ENCODE assay signal across 14 cellular contexts in genomic region chr17:78307887-78308633, GRCh38. TPM values are rescaled to one million over a fixed set of nuclear protein-coding genes. Genes with fewer than 3 reads are reported as not detected.
A peak's percentile ranks its signal among the peaks of the same experiment; 100 is the strongest.
DNase-seq lines count a peak whose midpoint lies in the region; ATAC-seq, FAIRE-seq and TF ChIP-seq lines count a peak whose summit lies in the region.
"Had no signal": no experiment of that assay in that cellular context is flagged by ENCODE, and none has a peak within 500 bp of the region (broad histone marks: within the 10 kb centered on the region; RNA-seq: fewer than 3 reads in every experiment).

No MANE protein-coding gene starts in this region.

- H3K9ac ChIP-seq in PC-3 (ENCODE audit: low read length) = no peak overlapping the region

- H3K36me3 ChIP-seq in HEK293 (ENCODE audit: control insufficient read depth in 2 of 2, insufficient read depth in 1 of 2, low read length in 2 of 2) (no peaks in the 10 kb centered on the region), PC-3 (ENCODE audit: low read depth, low read length) (no peaks in the 10 kb centered on the region), hepatocyte (replicated peaks; ENCODE audit: insufficient read depth, low read depth) (no peaks in the 10 kb centered on the region), pancreas (no peaks in the 10 kb centered on the region)

- H3F3A ChIP-seq in PC-3 (ENCODE audit: low read length, unreplicated experiment) = no peaks in the 10 kb centered on the region

- ATAC-seq in PC-3 (peak; percentile 46), pancreas (peak; percentile 86 to 97 (median 94)), HG02970 (IDR thresholded peaks at IDR 0.05; ENCODE audit: low FRiP score, unreplicated experiment) (no peak)
- ATAC-seq: activated naive CD4-positive, alpha-beta T cell treated with anti-CD3 and anti-CD28 coated beads, Interleukin-2, amount 50 U/mL, for 72 hours had no signal

- H2AFZ ChIP-seq in PC-3 (ENCODE audit: low read length) = no peak overlapping the region
- no peak overlapping the region for H2AFZ ChIP-seq in hepatocyte

- no peaks in the 10 kb centered on the region for H3K4me1 ChIP-seq in HEK293 (ENCODE audit: control insufficient read depth, insufficient read depth, low read length)
- H3K4me1 ChIP-seq in PC-3 (ENCODE audit: insufficient read depth, low read length) = peaks cover 9% of the 10 kb centered on the region
- no peaks in the 10 kb centered on the region for H3K4me1 ChIP-seq in hepatocyte (ENCODE audit: insufficient read depth)
- H3K4me1 ChIP-seq in pancreas = no peaks in the 10 kb centered on the region

- intact Hi-C loops in PC-3 (cut with micrococcal nuclease) (no loop called here), pancreas (cut with DNase I) (no loop called here)

- H4K20me1 ChIP-seq in PC-3 (ENCODE audit: low read length) (no peaks in the 10 kb centered on the region), hepatocyte (ENCODE audit: insufficient read depth, poor library complexity, severe bottlenecking) (no peaks in the 10 kb centered on the region)

- no peak for TF ChIP-seq CTCF in HEK293 (tag by site-specific recombination; IDR thresholded peaks at IDR 0.05)
- TF ChIP-seq CTCF in PC-3 (conservative IDR thresholded peaks at IDR 0.05; ENCODE audit: low read depth, low read length) = peak; percentile 19; the same call in 1 of the 2 replicates
- no peak for TF ChIP-seq CTCF in hepatocyte (IDR thresholded peaks at IDR 0.05; ENCODE audit: poor library complexity)
- peak in 3 of 4 donors; percentile 24 to 41 (median 28) for TF ChIP-seq CTCF in pancreas (IDR thresholded peaks at IDR 0.05)

- POLR2A ChIA-PET in HEK293 (lab: Yijun Ruan, JAX) = interaction anchor here (0.5 to 1.4 kb wide), 3 partner anchors 10 to 104 kb away, joined by 3 to 5 read pairs (median 4); partner anchors contain the start of gene SOCS3
- POLR2A ChIA-PET in PC-3 (lab: Charles Lee; ENCODE audit: unreplicated experiment) = no interaction called here

- 84% methylated on average over 12 of the region's 13 CpGs for WGBS in hepatocyte (ENCODE audit: low lambda C conversion rate, missing lambda C conversion rate)
- 54 to 56% methylated on average over 13 of the region's 13 CpGs for WGBS in pancreas, 2 donors

- H3K27me3 ChIP-seq in PC-3 (ENCODE audit: low read length) (no peaks in the 10 kb centered on the region), hepatocyte (no peaks in the 10 kb centered on the region), pancreas (no peaks in the 10 kb centered on the region)

- H3K9me2 ChIP-seq in PC-3 (replicated peaks; ENCODE audit: low read length) (no peaks in the 10 kb centered on the region), hepatocyte (replicated peaks; ENCODE audit: insufficient read depth) (no peaks in the 10 kb centered on the region)

- H3K9me3 ChIP-seq in HEK293 (ENCODE audit: control insufficient read depth, insufficient read depth, low read depth, low read length) (no peaks in the 10 kb centered on the region), PC-3 (ENCODE audit: low read length) (no peaks in the 10 kb centered on the region), hepatocyte (ENCODE audit: low read depth) (no peaks in the 10 kb centered on the region), pancreas (no peaks in the 10 kb centered on the region)

- H3K27ac ChIP-seq in HEK293 (ENCODE audit: extremely low read depth, low read depth, low read length) = no peak overlapping the region
- peak overlapping the region; percentile 65 for H3K27ac ChIP-seq in PC-3 (ENCODE audit: low read length)
- no peak overlapping the region for H3K27ac ChIP-seq in hepatocyte
- no peak overlapping the region for H3K27ac ChIP-seq in pancreas

- no peak for FAIRE-seq in pancreas (lab: Jason Lieb, UNC)

- no TSS peak for BruUV-seq in PC-3 (replicated peaks; lab: Mats Ljungman, UMichigan)

- H3K79me2 ChIP-seq in PC-3 (ENCODE audit: low read length) (no peaks in the 10 kb centered on the region), hepatocyte (no peaks in the 10 kb centered on the region)

- DNase-seq in PC-3 (peak; percentile 56), hepatocyte (ENCODE audit: low spot score) (peak; percentile 6), pancreas (peak; percentile 76 to 87 (median 78)), NCI-H526 (lab: John Stamatoyannopoulos, UW) (no peak), SKM-1 treated with dmso at 0.1 percent for 144 hours (lab: John Stamatoyannopoulos, UW; ENCODE audit: unreplicated experiment) (no peak)
- DNase-seq in activated CD8-positive, alpha-beta memory T cell treated with anti-CD3 and anti-CD28 coated beads, Interleukin-2, amount 50 U/mL, for 4 hours = no peak
- DNase-seq: activated CD4-positive, alpha-beta T cell treated with anti-CD3 and anti-CD28 coated beads, Interleukin-2, amount 10 ng/mL, durations not matched to agents 7 days and 5 days; GOT3; immature natural killer cell; NCI-H526 treated with DMSO at 0.1 percent for 48 hours; posterior cingulate gyrus had no signal

- H3K4me2 ChIP-seq in PC-3 (ENCODE audit: low read length) (no peak overlapping the region; the same call in 1 of the 2 replicates), hepatocyte (no peak overlapping the region)

- H3K4me3 ChIP-seq in HEK293 (ENCODE audit: low read depth, low read length) = no peak overlapping the region
- no peak overlapping the region for H3K4me3 ChIP-seq in PC-3 (ENCODE audit: low read length)
- no peak overlapping the region for H3K4me3 ChIP-seq in hepatocyte
- H3K4me3 ChIP-seq in pancreas = no peak overlapping the region

- CTCF ChIA-PET in HEK293 (lab: Yijun Ruan, JAX) (interaction anchor here (0.5 to 1.5 kb wide), 2 partner anchors 19 to 100 kb away, joined by 3 to 5 read pairs; no protein-coding TSS in a partner anchor), PC-3 (lab: Charles Lee) (interaction anchor here (0.6 to 1.1 kb wide), 3 partner anchors 10 to 95 kb away, joined by 4 to 9 read pairs (median 6); no protein-coding TSS in a partner anchor)

TF ChIP-seq in HEK293, 187 proteins besides CTCF, POLR2A, EP300 and RAD21:
- TF ChIP-seq ZNF600 (tag by site-specific recombination; IDR thresholded peaks at IDR 0.05) (0 out of 2 replicates have a peak, but pooled peaks have one; percentile 41), PRDM1 (tag by site-specific recombination; IDR thresholded peaks at IDR 0.05) (peak; percentile 45), ZBTB17 (tag by site-specific recombination; IDR thresholded peaks at IDR 0.05) (peak; percentile 50; the same call in 1 of the 2 replicates), WT1 (tag by site-specific recombination; IDR thresholded peaks at IDR 0.05) (peak; percentile 14; the same call in 1 of the 2 replicates), GLI2 (tag by site-specific recombination; IDR thresholded peaks at IDR 0.05; ENCODE audit: borderline replicate concordance, low read depth) (no peak)
- TF ChIP-seq, protein P1, sequence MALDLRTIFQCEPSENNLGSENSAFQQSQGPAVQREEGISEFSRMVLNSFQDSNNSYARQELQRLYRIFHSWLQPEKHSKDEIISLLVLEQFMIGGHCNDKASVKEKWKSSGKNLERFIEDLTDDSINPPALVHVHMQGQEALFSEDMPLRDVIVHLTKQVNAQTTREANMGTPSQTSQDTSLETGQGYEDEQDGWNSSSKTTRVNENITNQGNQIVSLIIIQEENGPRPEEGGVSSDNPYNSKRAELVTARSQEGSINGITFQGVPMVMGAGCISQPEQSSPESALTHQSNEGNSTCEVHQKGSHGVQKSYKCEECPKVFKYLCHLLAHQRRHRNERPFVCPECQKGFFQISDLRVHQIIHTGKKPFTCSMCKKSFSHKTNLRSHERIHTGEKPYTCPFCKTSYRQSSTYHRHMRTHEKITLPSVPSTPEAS (tag by site-specific recombination; IDR thresholded peaks at IDR 0.05) = no peak

RNA-seq across cellular contexts. Expression of gene SOCS3, which starts 51.8 kb away (rescaled TPM):
- total RNA-seq in PC-3 (2014; rRNA removed) = 103 and 125 TPM in 2 replicates
- 130 and 172 TPM in 2 replicates for total RNA-seq in hepatocyte
- 181 and 246 TPM in 2 replicates for polyA plus RNA-seq in hepatocyte
- total RNA-seq in pancreas = 10 to 100 TPM in 4 of 6 donors, 1 to 10 TPM in 2; 5.7 to 32.6 (median 18.0) TPM
- 10 to 100 TPM; 28.5 to 53.3 TPM for polyA plus RNA-seq in pancreas

Comparison
In these comparisons a context has a peak if more than half of its experiments do, and no peak if none do; other contexts are left out.
1. CTCF ChIP-seq: peak in PC-3 (single experiment) and pancreas (3 of 4); none in HEK293 (single experiment) and hepatocyte (single experiment).
2. DNase-seq: peak in PC-3 (single experiment), hepatocyte (single experiment) and pancreas (6 of 6); none in NCI-H526 (0 of 2), SKM-1 treated with dmso at 0.1 percent for 144 hours (single experiment) and activated CD8-positive, alpha-beta memory T cell treated with anti-CD3 and anti-CD28 coated beads, Interleukin-2, amount 50 U/mL, for 4 hours (single experiment).